Comparison of ENCODE assay signal across 12 cellular contexts in genomic region chr14:57382283-57382682, GRCh38. TPM values are rescaled to one million over a fixed set of nuclear protein-coding genes. Genes with fewer than 3 reads are reported as not detected.
DNase-seq lines count a peak whose midpoint lies in the region; TF ChIP-seq lines count a peak whose summit lies in the region.
"Had no signal": no experiment of that assay in that cellular context is flagged by ENCODE, and none has a peak within 500 bp of the region (broad histone marks: within the 10 kb centered on the region; RNA-seq: fewer than 3 reads in every experiment).

No MANE protein-coding gene starts in this region.

- H3K9me3 ChIP-seq in prostate gland: no peaks in the 10 kb centered on the region
- H3K9me3 ChIP-seq in left ventricle myocardium inferior (replicated peaks): no peaks in the 10 kb centered on the region

- WGBS in prostate gland: 81% methylated on average over 2 of the region's 2 CpGs

- no peaks in the 10 kb centered on the region for H3K4me1 ChIP-seq in prostate gland (replicated peaks)
- no peaks in the 10 kb centered on the region for H3K4me1 ChIP-seq in left ventricle myocardium inferior

- H3K27me3 ChIP-seq in prostate gland (replicated peaks; ENCODE audit: insufficient read depth): no peaks in the 10 kb centered on the region
- H3K27me3 ChIP-seq in left ventricle myocardium inferior (ENCODE audit: low read depth): no peaks in the 10 kb centered on the region

- DNase-seq in AG08395 (ENCODE audit: low spot score) (peak; percentile 65), HT1080 (ENCODE audit: low read depth) (peak; percentile 89), astrocyte of the spinal cord (ENCODE audit: low read depth, low spot score) (peak; percentile 69), iris pigment epithelial cell (ENCODE audit: low read depth) (peak; percentile 93), prostate gland (ENCODE audit: low spot score) (no peak), ecto neural progenitor cell (ENCODE audit: low spot score) (no peak), left ventricle myocardium inferior (no peak), C1 segment of cervical spinal cord (lab: John Stamatoyannopoulos, UW) (no peak)
- DNase-seq: activated CD4-positive, alpha-beta T cell treated with anti-CD3 and anti-CD28 coated beads, Interleukin-2, amount 10 ng/mL, durations not matched to agents 7 days and 5 days; H9; MM.1S; NCI-H510A had no signal

- H3K27ac ChIP-seq in prostate gland: no peak overlapping the region
- no peak overlapping the region for H3K27ac ChIP-seq in left ventricle myocardium inferior (replicated peaks)

- no peak overlapping the region for H3K4me3 ChIP-seq in astrocyte of the spinal cord (ENCODE audit: low read depth, low read length)
- no peak overlapping the region for H3K4me3 ChIP-seq in prostate gland
- H3K4me3 ChIP-seq in left ventricle myocardium inferior: no peak overlapping the region

- intact Hi-C loops in prostate gland (cut with DNase I): no loop called here
- intact Hi-C loops in left ventricle myocardium inferior (cut with micrococcal nuclease): no loop called here

- TF ChIP-seq CTCF in astrocyte of the spinal cord (IDR thresholded peaks at IDR 0.05; ENCODE audit: low read depth, low read length) (no peak), prostate gland (IDR thresholded peaks at IDR 0.05) (no peak), left ventricle myocardium inferior (IDR thresholded peaks at IDR 0.05; ENCODE audit: borderline replicate concordance) (no peak)

- H3K36me3 ChIP-seq in prostate gland (no peaks in the 10 kb centered on the region), left ventricle myocardium inferior (no peaks in the 10 kb centered on the region)

- no peak for TF ChIP-seq POLR2A in prostate gland (IDR thresholded peaks at IDR 0.05)

- in situ Hi-C loops in astrocyte of the spinal cord (cut with HindIII; ENCODE audit: low sequenced_read_pairs): no loop called here

RNA-seq across cellular contexts. Expression of gene NAA30, which starts 8.1 kb away (rescaled TPM):
- total RNA-seq in HT1080 (2014; rRNA removed; shearing (Covaris generic)): 11.7 and 13.6 TPM in 2 replicates
- polyA plus RNA-seq in HT1080 (2015; cell fraction: cytosol; rRNA removed): 10.0 and 11.1 TPM in 2 replicates
- 9.3 and 9.4 TPM in 2 replicates for polyA plus RNA-seq in HT1080 (2015; cell fraction: nucleus; rRNA removed)
- total RNA-seq in prostate gland: 10 to 100 TPM; 13.7 to 27.5 TPM
- total RNA-seq in left ventricle myocardium inferior: 24.2 TPM

Comparison
In these comparisons a context has a peak if more than half of its experiments do, and no peak if none do; other contexts are left out.
1. DNase-seq: peak in AG08395 (single experiment), HT1080 (single experiment), astrocyte of the spinal cord (single experiment) and iris pigment epithelial cell (single experiment); none in prostate gland (single experiment), ecto neural progenitor cell (single experiment), left ventricle myocardium inferior (single experiment) and C1 segment of cervical spinal cord (0 of 14).